1 cellular context compared by ENCODE assay signal in genomic region chr7:45001138-45001694, GRCh38.
TF ChIP-seq lines count a peak whose summit lies in the region.

No MANE protein-coding gene starts in this region.

TF ChIP-seq in HCT116, 20 proteins besides CTCF, POLR2A, EP300 and RAD21 (continued from another document):
- TF ChIP-seq REST (IDR thresholded peaks at IDR 0.05; ENCODE audit: low read depth), result no peak
- TF ChIP-seq SRF (IDR thresholded peaks at IDR 0.05; ENCODE audit: low read depth), result no peak
- TF ChIP-seq POLR2AphosphoS5 (IDR thresholded peaks at IDR 0.05; ENCODE audit: low read depth, low read length), result no peak
- no peak for TF ChIP-seq FOSL1 (IDR thresholded peaks at IDR 0.05; ENCODE audit: low read depth)
- no peak for TF ChIP-seq YY1 (IDR thresholded peaks at IDR 0.05; ENCODE audit: extremely low read depth, insufficient replicate concordance, low read depth, low read length)
- TF ChIP-seq EZH2phosphoT487 (IDR thresholded peaks at IDR 0.05; ENCODE audit: borderline replicate concordance), result no peak
